Comparison of ENCODE assay signal across 1 cellular context in genomic region chr14:31205681-31206535, GRCh38.
TF ChIP-seq lines count a peak whose summit lies in the region.

No MANE protein-coding gene starts in this region.

TF ChIP-seq in K562, 482 proteins besides CTCF, POLR2A, EP300 and RAD21 (continued from another document and continues in another):
- TF ChIP-seq MXD1 (CRISPR knock-in tag; IDR thresholded peaks at IDR 0.05; ENCODE audit: borderline replicate concordance, poor library complexity, severe bottlenecking) (no peak), ZNF316 (IDR thresholded peaks at IDR 0.05) (peak; percentile 91), ZKSCAN3 (CRISPR knock-in tag; IDR thresholded peaks at IDR 0.05) (no peak), CC2D1A (IDR thresholded peaks at IDR 0.05) (no peak), EHMT2 (IDR thresholded peaks at IDR 0.05) (no peak), ZBTB11 (CRISPR knock-in tag; IDR thresholded peaks at IDR 0.05) (no peak), HMG20B (CRISPR knock-in tag; IDR thresholded peaks at IDR 0.05) (no peak), KDM4B (IDR thresholded peaks at IDR 0.05; ENCODE audit: borderline replicate concordance in 2 of 2, low read depth in 1 of 2) (no peak), ZFP91 (CRISPR knock-in tag; IDR thresholded peaks at IDR 0.05) (no peak), ZNF121 (CRISPR knock-in tag; conservative IDR thresholded peaks at IDR 0.05) (no peak), PPARD (CRISPR knock-in tag; IDR thresholded peaks at IDR 0.05) (no peak), KAT8 (IDR thresholded peaks at IDR 0.05; ENCODE audit: low read depth) (no peak), SRSF7 (optimal IDR thresholded peaks at IDR 0.05; ENCODE audit: low read depth, low read length) (no peak), SUPT5H (IDR thresholded peaks at IDR 0.05) (no peak), CBFA2T3 (IDR thresholded peaks at IDR 0.05) (0 out of 2 replicates have a peak, but pooled peaks have one; percentile 36), BCL6 (CRISPR knock-in tag; IDR thresholded peaks at IDR 0.05) (no peak), ATF1 (CRISPR knock-in tag; IDR thresholded peaks at IDR 0.05) (no peak), ATF1 (tag; IDR thresholded peaks at IDR 0.05) (no peak), MAFG (tag; conservative IDR thresholded peaks at IDR 0.05) (peak; percentile 57), NKRF (IDR thresholded peaks at IDR 0.05; ENCODE audit: borderline replicate concordance) (peak; percentile 60; the same call in 1 of the 2 replicates), MAFF (IDR thresholded peaks at IDR 0.05; ENCODE audit: low read length) (0 out of 2 replicates have a peak, but pooled peaks have one; percentile 20), ZBTB8A (IDR thresholded peaks at IDR 0.05; ENCODE audit: partially characterized antibody) (no peak), BDP1 (IDR thresholded peaks at IDR 0.05; ENCODE audit: insufficient read depth, insufficient read length) (no peak), ZNF23 (CRISPR knock-in tag; IDR thresholded peaks at IDR 0.05) (no peak), ZNF507 (tag; conservative IDR thresholded peaks at IDR 0.05) (no peak), PHF21A (IDR thresholded peaks at IDR 0.05; ENCODE audit: borderline replicate concordance, low read depth) (no peak), ZNF140 (CRISPR knock-in tag; IDR thresholded peaks at IDR 0.05) (no peak), RBM14 (IDR thresholded peaks at IDR 0.05; ENCODE audit: borderline replicate concordance, insufficient read depth, low read depth, low read length) (no peak), ZSCAN32 (CRISPR knock-in tag; IDR thresholded peaks at IDR 0.05) (no peak), TEAD4 (IDR thresholded peaks at IDR 0.05; ENCODE audit: low read length) (peak; percentile 66), TEAD4 (CRISPR knock-in tag; IDR thresholded peaks at IDR 0.05; ENCODE audit: borderline replicate concordance) (no peak), FOXJ2 (tag; IDR thresholded peaks at IDR 0.05) (no peak), JUN (IDR thresholded peaks at IDR 0.05; ENCODE audit: borderline replicate concordance, low read depth, low read length) (no peak), JUN (CRISPR knock-in tag; IDR thresholded peaks at IDR 0.05; ENCODE audit: borderline replicate concordance) (no peak), MCM5 (IDR thresholded peaks at IDR 0.05; ENCODE audit: low read depth) (no peak), KDM5B (IDR thresholded peaks at IDR 0.05; ENCODE audit: insufficient replicate concordance, low read depth, low read length) (peak; percentile 34), PURB (CRISPR knock-in tag; IDR thresholded peaks at IDR 0.05; ENCODE audit: low read depth) (no peak), LARP7 (IDR thresholded peaks at IDR 0.05) (no peak), HNRNPUL1 (IDR thresholded peaks at IDR 0.05; ENCODE audit: low read length) (no peak), FOXA3 (CRISPR knock-in tag; conservative IDR thresholded peaks at IDR 0.05 in 1 of 2, IDR thresholded peaks at IDR 0.05 in 1 of 2) (no peak), SMAD3 (CRISPR knock-in tag; conservative IDR thresholded peaks at IDR 0.05) (no peak), CBX2 (IDR thresholded peaks at IDR 0.05; ENCODE audit: insufficient read depth, low read length, poor library complexity, severe bottlenecking) (no peak), ATF3 (IDR thresholded peaks at IDR 0.05) (no peak), ATF3 (CRISPR knock-in tag; conservative IDR thresholded peaks at IDR 0.05) (no peak), CREM (IDR thresholded peaks at IDR 0.05; ENCODE audit: low read depth) (0 out of 2 replicates have a peak, but pooled peaks have one; percentile 16), PML (IDR thresholded peaks at IDR 0.05; ENCODE audit: low read length) (peak; percentile 16; the same call in 1 of the 2 replicates), THRB (CRISPR knock-in tag; conservative IDR thresholded peaks at IDR 0.05) (no peak), ARNT (IDR thresholded peaks at IDR 0.05) (no peak), ZNF24 (IDR thresholded peaks at IDR 0.05) (no peak), PRPF4 (IDR thresholded peaks at IDR 0.05; ENCODE audit: insufficient read depth, low read depth, low read length, poor library complexity, severe bottlenecking) (no peak), GABPB1 (CRISPR knock-in tag; IDR thresholded peaks at IDR 0.05) (no peak), TBP (optimal IDR thresholded peaks at IDR 0.05; ENCODE audit: low read depth, low read length) (peak; percentile 35), TOE1 (IDR thresholded peaks at IDR 0.05; ENCODE audit: borderline replicate concordance) (no peak), TOE1 (CRISPR knock-in tag; IDR thresholded peaks at IDR 0.05; ENCODE audit: borderline replicate concordance, low read depth) (no peak), HDAC8 (tag; IDR thresholded peaks at IDR 0.05) (no peak), ATF4 (CRISPR knock-in tag; IDR thresholded peaks at IDR 0.05) (no peak), BACH1 (tag; IDR thresholded peaks at IDR 0.05) (no peak), SAFB (IDR thresholded peaks at IDR 0.05; ENCODE audit: borderline replicate concordance, low read depth, low read length) (no peak)
- TF ChIP-seq, protein P1, sequence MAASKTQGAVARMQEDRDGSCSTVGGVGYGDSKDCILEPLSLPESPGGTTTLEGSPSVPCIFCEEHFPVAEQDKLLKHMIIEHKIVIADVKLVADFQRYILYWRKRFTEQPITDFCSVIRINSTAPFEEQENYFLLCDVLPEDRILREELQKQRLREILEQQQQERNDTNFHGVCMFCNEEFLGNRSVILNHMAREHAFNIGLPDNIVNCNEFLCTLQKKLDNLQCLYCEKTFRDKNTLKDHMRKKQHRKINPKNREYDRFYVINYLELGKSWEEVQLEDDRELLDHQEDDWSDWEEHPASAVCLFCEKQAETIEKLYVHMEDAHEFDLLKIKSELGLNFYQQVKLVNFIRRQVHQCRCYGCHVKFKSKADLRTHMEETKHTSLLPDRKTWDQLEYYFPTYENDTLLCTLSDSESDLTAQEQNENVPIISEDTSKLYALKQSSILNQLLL (CRISPR knock-in tag; IDR thresholded peaks at IDR 0.05; ENCODE audit: borderline replicate concordance): no peak
- TF ChIP-seq, protein P2, sequence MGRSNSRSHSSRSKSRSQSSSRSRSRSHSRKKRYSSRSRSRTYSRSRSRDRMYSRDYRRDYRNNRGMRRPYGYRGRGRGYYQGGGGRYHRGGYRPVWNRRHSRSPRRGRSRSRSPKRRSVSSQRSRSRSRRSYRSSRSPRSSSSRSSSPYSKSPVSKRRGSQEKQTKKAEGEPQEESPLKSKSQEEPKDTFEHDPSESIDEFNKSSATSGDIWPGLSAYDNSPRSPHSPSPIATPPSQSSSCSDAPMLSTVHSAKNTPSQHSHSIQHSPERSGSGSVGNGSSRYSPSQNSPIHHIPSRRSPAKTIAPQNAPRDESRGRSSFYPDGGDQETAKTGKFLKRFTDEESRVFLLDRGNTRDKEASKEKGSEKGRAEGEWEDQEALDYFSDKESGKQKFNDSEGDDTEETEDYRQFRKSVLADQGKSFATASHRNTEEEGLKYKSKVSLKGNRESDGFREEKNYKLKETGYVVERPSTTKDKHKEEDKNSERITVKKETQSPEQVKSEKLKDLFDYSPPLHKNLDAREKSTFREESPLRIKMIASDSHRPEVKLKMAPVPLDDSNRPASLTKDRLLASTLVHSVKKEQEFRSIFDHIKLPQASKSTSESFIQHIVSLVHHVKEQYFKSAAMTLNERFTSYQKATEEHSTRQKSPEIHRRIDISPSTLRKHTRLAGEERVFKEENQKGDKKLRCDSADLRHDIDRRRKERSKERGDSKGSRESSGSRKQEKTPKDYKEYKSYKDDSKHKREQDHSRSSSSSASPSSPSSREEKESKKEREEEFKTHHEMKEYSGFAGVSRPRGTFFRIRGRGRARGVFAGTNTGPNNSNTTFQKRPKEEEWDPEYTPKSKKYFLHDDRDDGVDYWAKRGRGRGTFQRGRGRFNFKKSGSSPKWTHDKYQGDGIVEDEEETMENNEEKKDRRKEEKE (IDR thresholded peaks at IDR 0.05; ENCODE audit: borderline replicate concordance in 1 of 2, control insufficient read depth in 1 of 2, low read depth in 2 of 2, low read length in 1 of 2): no peak
- TF ChIP-seq, protein P3, sequence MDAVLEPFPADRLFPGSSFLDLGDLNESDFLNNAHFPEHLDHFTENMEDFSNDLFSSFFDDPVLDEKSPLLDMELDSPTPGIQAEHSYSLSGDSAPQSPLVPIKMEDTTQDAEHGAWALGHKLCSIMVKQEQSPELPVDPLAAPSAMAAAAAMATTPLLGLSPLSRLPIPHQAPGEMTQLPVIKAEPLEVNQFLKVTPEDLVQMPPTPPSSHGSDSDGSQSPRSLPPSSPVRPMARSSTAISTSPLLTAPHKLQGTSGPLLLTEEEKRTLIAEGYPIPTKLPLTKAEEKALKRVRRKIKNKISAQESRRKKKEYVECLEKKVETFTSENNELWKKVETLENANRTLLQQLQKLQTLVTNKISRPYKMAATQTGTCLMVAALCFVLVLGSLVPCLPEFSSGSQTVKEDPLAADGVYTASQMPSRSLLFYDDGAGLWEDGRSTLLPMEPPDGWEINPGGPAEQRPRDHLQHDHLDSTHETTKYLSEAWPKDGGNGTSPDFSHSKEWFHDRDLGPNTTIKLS (IDR thresholded peaks at IDR 0.05; ENCODE audit: borderline replicate concordance, low read depth): no peak
